ENCODE assay signal across 8 cellular contexts in the genomic region with DNA sequence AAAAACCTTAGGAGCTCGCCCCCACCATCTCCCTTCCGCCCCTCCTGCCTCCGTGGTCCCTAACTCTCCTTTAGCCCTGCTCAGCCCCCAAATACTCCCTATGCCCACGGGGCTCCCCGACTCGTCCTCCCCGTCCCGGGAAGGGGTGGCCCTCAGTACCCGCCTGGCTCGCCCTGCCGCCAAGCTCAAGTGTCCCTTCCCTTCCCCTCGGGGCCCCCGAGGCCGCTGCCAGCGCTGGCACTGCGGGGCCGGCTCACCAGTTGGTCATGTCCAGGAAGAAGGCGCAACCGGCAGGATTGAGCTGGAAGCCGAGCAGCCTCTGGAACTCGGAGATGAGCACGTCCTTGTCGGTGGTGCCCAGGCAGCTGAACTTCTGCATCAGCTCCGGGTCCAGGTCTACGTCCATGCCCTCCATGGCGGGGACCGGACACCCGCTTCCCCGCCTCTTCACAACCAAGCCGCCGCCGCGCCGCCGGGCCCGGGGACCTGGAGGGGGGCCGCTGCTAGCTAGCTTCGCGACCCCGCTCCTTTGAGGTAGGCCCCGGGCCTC. TPM values are rescaled to one million over a fixed set of nuclear protein-coding genes. Genes with fewer than 3 reads are reported as not detected.
DNase-seq lines count a peak whose midpoint lies in the region; ATAC-seq, FAIRE-seq and TF ChIP-seq lines count a peak whose summit lies in the region.

No MANE protein-coding gene starts in this region.

- FAIRE-seq in A549 (lab: Jason Lieb, UNC) = no peak

- WGBS in A549 (ENCODE audit: missing lambda C conversion rate) = 0% methylated on average over 19 of the region's 41 CpGs
- WGBS in esophagus squamous epithelium, 2 donors = 0 to 1% methylated on average over 4 to 9 of the region's 41 CpGs

- H3K27me3 Mint-ChIP-seq in T-cell (no peaks in the 10 kb centered on the region), nephron progenitor cell (ENCODE audit: low read depth, poor library complexity) (peaks cover 12% of the 10 kb centered on the region)

- no peak for TF ChIP-seq RAD21 in A549 (conservative IDR thresholded peaks at IDR 0.05 in 1 of 2, IDR thresholded peaks at IDR 0.05 in 1 of 2)

- H3K4me3 Mint-ChIP-seq in T-cell = peak overlapping the region; percentile 88 to 99 (median 98)
- peak overlapping the region; percentile 92 for H3K4me3 Mint-ChIP-seq in nephron progenitor cell

- no peak for TF ChIP-seq POLR2A in A549 (IDR thresholded peaks at IDR 0.05; ENCODE audit: low read length)
- no peak for TF ChIP-seq POLR2A in esophagus squamous epithelium (IDR thresholded peaks at IDR 0.05)

- H3K27ac ChIP-seq in A549 (peak overlapping the region; percentile 82 to 93), esophagus squamous epithelium (peak overlapping the region; percentile 96 to 98 (median 97))

- H3K9me3 ChIP-seq in A549 = no peaks in the 10 kb centered on the region
- no peaks in the 10 kb centered on the region for H3K9me3 ChIP-seq in esophagus squamous epithelium

- H3K4me1 ChIP-seq in A549 (peaks cover 29% of the 10 kb centered on the region), esophagus squamous epithelium (peaks cover 8 to 58% (median 29%) of the 10 kb centered on the region in 3 donors)

- DNase-seq in A549 (ENCODE audit: low read depth in 1 of 2, low spot score in 1 of 2) = no peak
- peak in 1 of 34 experiments; percentile 7 for DNase-seq in T-cell
- DNase-seq in esophagus squamous epithelium (lab: John Stamatoyannopoulos, UW) = no peak
- no peak for DNase-seq in nephron progenitor cell
- DNase-seq in glomerular visceral epithelial cell (ENCODE audit: extremely low spot score) = no peak
- no peak for DNase-seq in NCI-H187 (lab: John Stamatoyannopoulos, UW)

- H3K36me3 Mint-ChIP-seq in T-cell (peaks cover 14% of the 10 kb centered on the region), nephron progenitor cell (ENCODE audit: low read depth) (peaks cover 5% of the 10 kb centered on the region)

- peak overlapping the region; percentile 83 to 87 for H3K27ac Mint-ChIP-seq in T-cell
- peak overlapping the region; percentile 63 for H3K27ac Mint-ChIP-seq in nephron progenitor cell

- H3K4me1 Mint-ChIP-seq in T-cell (peaks cover 48 to 56% (median 52%) of the 10 kb centered on the region in 3 donors), nephron progenitor cell (peaks cover 37% of the 10 kb centered on the region)

- ATAC-seq in A549 = peak; percentile 69 to 81
- ATAC-seq in GM18858 (IDR thresholded peaks at IDR 0.05; ENCODE audit: unreplicated experiment) = peak; percentile 18
- peak; percentile 17 for ATAC-seq in HG03060 (IDR thresholded peaks at IDR 0.05; ENCODE audit: low read depth, unreplicated experiment)
- peak in 3 of 4 experiments; percentile 10 to 59 (median 25) for ATAC-seq in T-cell (replicated peaks in 1 of 4)

- no peaks in the 10 kb centered on the region for H3K27me3 ChIP-seq in esophagus squamous epithelium

- intact Hi-C loops in esophagus squamous epithelium (cut with DNase I) = no loop called here

- H3K36me3 ChIP-seq in esophagus squamous epithelium = no peaks in the 10 kb centered on the region

- no peak for TF ChIP-seq CTCF in A549 (IDR thresholded peaks at IDR 0.05)
- TF ChIP-seq CTCF in esophagus squamous epithelium (IDR thresholded peaks at IDR 0.05) = no peak
- no peak for TF ChIP-seq CTCF in nephron progenitor cell (IDR thresholded peaks at IDR 0.05)

- no peak for TF ChIP-seq EP300 in A549 (IDR thresholded peaks at IDR 0.05)

- H3K4me3 ChIP-seq in A549 (peak overlapping the region; percentile 99), esophagus squamous epithelium (peak overlapping the region; percentile 78 to 98 (median 92))

- POLR2A ChIA-PET in A549 (lab: Yijun Ruan, JAX) (interaction anchor here (1.0 to 1.1 kb wide), 2 partner anchors 39 to 61 kb away, joined by 4 to 6 read pairs; a partner anchor contains a TSS), T-cell (lab: Charles Lee) (interaction anchor here (0.6 to 1.1 kb wide), 3 partner anchors 40 to 113 kb away, joined by 3 to 7 read pairs (median 4); no protein-coding TSS in a partner anchor)

- H3K4me2 ChIP-seq in A549 = peak overlapping the region; percentile 98

- CTCF ChIA-PET in A549 (lab: Yijun Ruan, JAX) = interaction anchor here (0.6 to 1.1 kb wide), 2 partner anchors 60 to 83 kb away, joined by 3 read pairs; no protein-coding TSS in a partner anchor
- CTCF ChIA-PET in T-cell (lab: Charles Lee) = interaction anchor here (0.6 to 1.9 kb wide), 7 partner anchors 24 to 353 kb away, joined by 3 to 7 read pairs (median 3); no protein-coding TSS in a partner anchor

- H3K9me3 Mint-ChIP-seq in T-cell (no peaks in the 10 kb centered on the region), nephron progenitor cell (no peaks in the 10 kb centered on the region)

TF ChIP-seq in A549, 52 proteins besides CTCF, POLR2A, EP300 and RAD21:
- TF ChIP-seq TP53 (CRISPR knock-in tag; IDR thresholded peaks at IDR 0.05) = no peak
- TF ChIP-seq, protein P1, sequence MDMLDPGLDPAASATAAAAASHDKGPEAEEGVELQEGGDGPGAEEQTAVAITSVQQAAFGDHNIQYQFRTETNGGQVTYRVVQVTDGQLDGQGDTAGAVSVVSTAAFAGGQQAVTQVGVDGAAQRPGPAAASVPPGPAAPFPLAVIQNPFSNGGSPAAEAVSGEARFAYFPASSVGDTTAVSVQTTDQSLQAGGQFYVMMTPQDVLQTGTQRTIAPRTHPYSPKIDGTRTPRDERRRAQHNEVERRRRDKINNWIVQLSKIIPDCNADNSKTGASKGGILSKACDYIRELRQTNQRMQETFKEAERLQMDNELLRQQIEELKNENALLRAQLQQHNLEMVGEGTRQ (IDR thresholded peaks at IDR 0.05) = no peak
- no peak for TF ChIP-seq HOXB5 (CRISPR knock-in tag; IDR thresholded peaks at IDR 0.05)
- no peak for TF ChIP-seq ZNF302 (CRISPR knock-in tag; IDR thresholded peaks at IDR 0.05)
- no peak for TF ChIP-seq HDAC2 (IDR thresholded peaks at IDR 0.05)
- TF ChIP-seq CEBPB (IDR thresholded peaks at IDR 0.05) = no peak
- TF ChIP-seq RARB (CRISPR knock-in tag; IDR thresholded peaks at IDR 0.05) = no peak
- TF ChIP-seq CBX2 (IDR thresholded peaks at IDR 0.05; ENCODE audit: borderline replicate concordance, low read depth) = no peak
- TF ChIP-seq ESRRA (IDR thresholded peaks at IDR 0.05; ENCODE audit: borderline replicate concordance, low read length) = no peak
- TF ChIP-seq, protein P2, sequence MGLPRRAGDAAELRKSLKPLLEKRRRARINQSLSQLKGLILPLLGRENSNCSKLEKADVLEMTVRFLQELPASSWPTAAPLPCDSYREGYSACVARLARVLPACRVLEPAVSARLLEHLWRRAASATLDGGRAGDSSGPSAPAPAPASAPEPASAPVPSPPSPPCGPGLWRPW (IDR thresholded peaks at IDR 0.05) = no peak

RNA-seq across cellular contexts. Expression of a gene that starts 0.3 kb away (rescaled TPM):
- 33.7 and 36.1 TPM in 2 replicates for polyA plus RNA-seq in A549 (2011; rRNA removed)
- 12.4 and 18.4 TPM in 2 replicates for polyA plus RNA-seq in A549 (2012; cell fraction: cytosol; rRNA removed)
- polyA plus RNA-seq in A549 (2012; cell fraction: nucleus; rRNA removed) = 8.3 and 11.9 TPM in 2 replicates
- polyA plus RNA-seq in A549 (2017; fragmentation: RNase III; extraction: RNeasy Plus Mini Kit Qiagen cat#74134 plus additional on column Dnase treatment) = 24.4 to 28.6 TPM (median 25.4 TPM) in 3 replicates
- polyA minus RNA-seq in A549 (2011; rRNA and poly(A)+ RNA removed) = 42.0 and 45.2 TPM in 2 replicates
- total RNA-seq in T-cell = 10 to 100 TPM; 61.0 to 76.6 (median 65.1) TPM
- total RNA-seq in esophagus squamous epithelium = 10 to 100 TPM; 43.8 to 52.8 (median 50.0) TPM

Comparison
In these comparisons a context has a peak if more than half of its experiments do, and no peak if none do; other contexts are left out.
1. ATAC-seq: peak in every context shown above with its lines; median percentile 75 in A549; 25 in T-cell; 18 in GM18858; 17 in HG03060.